ENCODE assay signal across 14 cellular contexts in the genomic region with DNA sequence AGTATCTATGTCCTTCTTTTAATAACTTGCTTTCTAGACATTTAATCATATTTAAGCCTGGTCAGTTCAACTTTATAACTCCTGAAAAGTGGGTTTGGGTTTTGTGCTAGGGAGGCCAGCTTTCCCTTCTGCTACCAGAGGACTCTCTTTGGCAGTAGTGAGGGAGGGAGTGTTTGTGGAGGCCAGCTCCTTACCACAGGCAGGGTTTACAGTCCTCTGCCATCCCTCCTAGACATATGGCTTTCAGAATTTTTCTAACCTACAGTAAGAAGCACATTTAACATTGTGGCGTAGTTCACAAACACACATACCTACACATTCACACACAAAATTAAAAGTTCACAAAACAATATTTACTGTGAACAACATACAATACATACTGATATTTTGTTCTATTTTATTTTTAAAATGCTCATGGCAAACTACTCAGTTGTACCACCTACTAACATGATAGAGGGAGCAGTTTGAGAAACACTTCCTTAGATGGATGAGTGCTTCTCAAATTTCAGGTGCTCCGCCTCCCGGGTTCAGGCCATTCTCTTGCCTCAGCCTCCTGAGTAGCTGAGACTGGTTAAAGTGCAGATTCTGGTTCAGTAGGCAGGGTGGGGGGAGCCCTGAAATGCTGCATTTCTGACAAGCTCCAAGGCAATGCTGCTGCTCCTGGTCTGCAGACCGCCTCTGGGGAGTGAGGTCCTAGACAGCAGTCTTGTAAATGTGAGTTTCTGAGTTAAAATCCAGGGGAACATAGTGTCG.
DNase-seq lines count a peak whose midpoint lies in the region; ATAC-seq, FAIRE-seq and TF ChIP-seq lines count a peak whose summit lies in the region.
"Had no signal": no experiment of that assay in that cellular context is flagged by ENCODE, and none has a peak within 500 bp of the region (broad histone marks: within the 10 kb centered on the region; RNA-seq: fewer than 3 reads in every experiment).

No MANE protein-coding gene starts in this region.

- H3K36me3 ChIP-seq in left lung: peaks cover 0 to 83% of the 10 kb centered on the region in 2 donors

- H3K4me3 ChIP-seq in astrocyte of the spinal cord (ENCODE audit: low read depth, low read length) (no peak overlapping the region), left lung (no peak overlapping the region)
- H3K4me3 ChIP-seq: psoas muscle had no signal

- H3K27me3 ChIP-seq in left lung: no peaks in the 10 kb centered on the region

- DNase-seq in HTR-8/SVneo (ENCODE audit: insufficient read length, low spot score) (no peak), astrocyte of the spinal cord (ENCODE audit: low read depth, low spot score) (peak; percentile 31), left lung (no peak), caudate nucleus (lab: John Stamatoyannopoulos, UW) (no peak), SK-N-DZ (ENCODE audit: low spot score) (no peak), NCI-H2081 (lab: John Stamatoyannopoulos, UW) (no peak)
- no peak for DNase-seq in stimulated activated CD4-positive, alpha-beta T cell treated with anti-CD3 and anti-CD28 coated beads, Interleukin-1b, Interleukin-23, amount 100 ng/mL, for 48 hours
- DNase-seq: activated CD4-positive, alpha-beta T cell treated with anti-CD3 and anti-CD28 coated beads, Interleukin-2, amount 50 U/mL, for 48 hours; AML-193; EL; foreskin melanocyte; NCI-H1105; psoas muscle had no signal

- FAIRE-seq in HTR-8/SVneo (lab: Jason Lieb, UNC): peak; percentile 16

- H3K9me3 ChIP-seq in left lung: no peaks in the 10 kb centered on the region
- H3K9me3 ChIP-seq: psoas muscle had no signal

- H3K27ac ChIP-seq in 22Rv1: 0 out of 2 replicates have a peak overlapping the region, but pooled peaks have one; percentile 10
- no peak overlapping the region for H3K27ac ChIP-seq in left lung
- H3K27ac ChIP-seq in caudate nucleus (ENCODE audit: low read depth, low read length): no peak overlapping the region
- H3K27ac ChIP-seq: psoas muscle had no signal

- no peaks in the 10 kb centered on the region for H3K4me1 ChIP-seq in left lung

- in situ Hi-C loops in astrocyte of the spinal cord (cut with HindIII; ENCODE audit: low sequenced_read_pairs): no loop called here

- TF ChIP-seq CTCF in 22Rv1 (IDR thresholded peaks at IDR 0.05) (peak; percentile 25; the same call in 1 of the 2 replicates), astrocyte of the spinal cord (IDR thresholded peaks at IDR 0.05; ENCODE audit: low read depth, low read length) (no peak), left lung (IDR thresholded peaks at IDR 0.05) (no peak)

- intact Hi-C loops in left lung (cut with DNase I): no loop called here

- ATAC-seq in left lung: peak; percentile 21
- ATAC-seq: psoas muscle had no signal
